7 cellular contexts compared by ENCODE assay signal in the genomic region with DNA sequence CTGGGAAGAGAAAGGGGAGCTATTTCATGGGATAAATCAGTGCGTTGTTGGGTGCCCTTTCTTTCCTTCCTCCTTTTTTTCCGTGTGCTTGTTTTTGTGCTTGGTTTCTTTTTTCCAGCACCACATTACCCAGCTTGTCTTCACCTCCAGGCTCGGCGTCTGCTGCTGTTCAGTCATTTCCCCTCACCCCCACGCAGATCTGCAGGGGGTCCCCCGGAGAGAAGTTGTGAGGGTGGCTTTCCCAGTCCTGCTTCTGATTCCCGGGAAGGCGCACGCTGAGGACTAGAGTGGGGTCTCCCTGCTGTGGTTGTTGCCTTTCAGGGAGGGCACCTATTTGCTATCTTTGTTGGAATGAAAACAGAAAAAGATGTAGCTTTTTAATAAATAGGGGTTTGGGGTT. TPM values are rescaled to one million over a fixed set of nuclear protein-coding genes. Genes with fewer than 3 reads are reported as not detected.
DNase-seq lines count a peak whose midpoint lies in the region; ATAC-seq and TF ChIP-seq lines count a peak whose summit lies in the region.

No MANE protein-coding gene starts in this region.

- in situ Hi-C loops in HAP-1 (cut with MboI; ENCODE audit: low sequenced_read_pairs): no loop called here

- H3K4me3 ChIP-seq in HAP-1 (peak overlapping the region; percentile 57), WI38 (ENCODE audit: low read depth, low read length) (peak overlapping the region; percentile 69), iPS-11a (ENCODE audit: low read depth, low read length) (peak overlapping the region; percentile 88), smooth muscle cell (peak overlapping the region; percentile 69)

- DNase-seq in HAP-1 (ENCODE audit: low spot score in 2 of 2) (no peak), smooth muscle cell (lab: John Stamatoyannopoulos, UW; ENCODE audit: unreplicated experiment) (no peak), NCI-H345 (lab: John Stamatoyannopoulos, UW) (no peak), foreskin keratinocyte (no peak)

- H3K9ac ChIP-seq in smooth muscle cell (ENCODE audit: low read depth): no peak overlapping the region

- H3K4me2 ChIP-seq in smooth muscle cell: peak overlapping the region; percentile 100

- H3K79me2 ChIP-seq in smooth muscle cell (ENCODE audit: low read depth): no peaks in the 10 kb centered on the region

- H3K27me3 ChIP-seq in HAP-1 (ENCODE audit: low read depth) (no peaks in the 10 kb centered on the region), smooth muscle cell (ENCODE audit: low read depth) (peaks cover 71% of the 10 kb centered on the region), foreskin keratinocyte (peaks cover 41% of the 10 kb centered on the region)

- ATAC-seq in GM21528 (IDR thresholded peaks at IDR 0.05; ENCODE audit: low FRiP score, unreplicated experiment) (no peak), foreskin keratinocyte (no peak)

- H3K27ac ChIP-seq in smooth muscle cell (ENCODE audit: low read depth) (no peak overlapping the region), foreskin keratinocyte (no peak overlapping the region)

- TF ChIP-seq CTCF in WI38 (IDR thresholded peaks at IDR 0.05; ENCODE audit: low read depth, low read length): no peak
- no peak for TF ChIP-seq CTCF in smooth muscle cell (IDR thresholded peaks at IDR 0.05; ENCODE audit: borderline replicate concordance, insufficient read depth, poor library complexity, severe bottlenecking)
- TF ChIP-seq CTCF in foreskin keratinocyte (conservative IDR thresholded peaks at IDR 0.05): no peak

- 12% methylated on average over 9 of the region's 9 CpGs for WGBS in smooth muscle cell (ENCODE audit: low lambda C conversion rate)

- H3K4me1 ChIP-seq in HAP-1 (peaks cover 2% of the 10 kb centered on the region; the same call in 1 of the 2 replicates), smooth muscle cell (ENCODE audit: low read depth) (peaks cover 4% of the 10 kb centered on the region), foreskin keratinocyte (no peaks in the 10 kb centered on the region)

- H4K20me1 ChIP-seq in smooth muscle cell (ENCODE audit: low read depth): no peaks in the 10 kb centered on the region

- H3K36me3 ChIP-seq in HAP-1 (replicated peaks) (no peaks in the 10 kb centered on the region), smooth muscle cell (ENCODE audit: low read depth) (no peaks in the 10 kb centered on the region)

- no peaks in the 10 kb centered on the region for H3F3A ChIP-seq in smooth muscle cell (ENCODE audit: low read depth)

- no peaks in the 10 kb centered on the region for H3K9me3 ChIP-seq in HAP-1
- no peaks in the 10 kb centered on the region for H3K9me3 ChIP-seq in smooth muscle cell (replicated peaks; ENCODE audit: low read depth)

- H2AFZ ChIP-seq in smooth muscle cell (ENCODE audit: low read depth): no peak overlapping the region

RNA-seq across cellular contexts. Expression of gene CAMK1D, which starts 1.6 kb away (rescaled TPM):
- total RNA-seq in smooth muscle cell (1.6 and 1.9 TPM in 2 replicates), foreskin keratinocyte (0.53 and 0.75 TPM in 2 replicates)
- polyA plus RNA-seq in smooth muscle cell (2.3 and 3.7 TPM in 2 replicates), foreskin keratinocyte (0.26 and 0.46 TPM in 2 replicates)
